In the genomic region with DNA sequence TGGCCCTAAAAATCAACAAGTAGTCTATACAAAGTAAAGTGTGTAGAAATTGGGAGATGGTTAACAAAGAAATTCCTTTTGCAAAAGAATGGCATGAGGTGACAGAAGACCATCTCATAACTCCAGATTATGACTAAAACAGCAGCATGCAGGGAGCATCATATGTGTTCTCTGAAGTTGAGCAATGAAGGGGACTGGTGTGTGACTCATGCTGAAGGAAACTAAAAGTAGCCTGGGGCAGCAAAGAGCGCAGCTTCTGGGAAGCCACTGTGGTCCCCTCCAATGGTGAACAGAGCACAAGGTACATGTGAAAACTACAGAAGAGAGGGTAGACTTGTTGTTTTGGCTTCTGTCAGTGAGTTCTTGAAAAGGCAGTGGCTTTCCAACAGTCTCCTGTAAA, we compare ENCODE assay signal across 10 cellular contexts.
A peak's percentile ranks its signal among the peaks of the same experiment; 100 is the strongest.
DNase-seq lines count a peak whose midpoint lies in the region; TF ChIP-seq lines count a peak whose summit lies in the region.
"Had no signal": no experiment of that assay in that cellular context is flagged by ENCODE, and none has a peak within 500 bp of the region (broad histone marks: within the 10 kb centered on the region; RNA-seq: fewer than 3 reads in every experiment).

No MANE protein-coding gene starts in this region.

- H3K27me3 ChIP-seq in vagina = no peaks in the 10 kb centered on the region

- no peaks in the 10 kb centered on the region for H3K4me1 ChIP-seq in vagina

- H3K27ac ChIP-seq in vagina = peak overlapping the region; percentile 83
- H3K27ac ChIP-seq: HL-60 had no signal

- intact Hi-C loops in vagina (cut with DNase I) (no loop called here), posterior cingulate gyrus (cut with DNase I) (no loop called here)

- no peaks in the 10 kb centered on the region for H3K9me3 ChIP-seq in vagina

- TF ChIP-seq POLR2A in vagina (IDR thresholded peaks at IDR 0.05) = no peak

- H3K4me3 ChIP-seq in vagina = no peak overlapping the region

- peak; percentile 6 for DNase-seq in stimulated activated CD4-positive, alpha-beta T cell treated with anti-CD3 and anti-CD28 coated beads, Interleukin-1b, Interleukin-23, amount 100 ng/mL, for 48 hours
- DNase-seq in stimulated activated CD4-positive, alpha-beta T cell treated with anti-CD3 and anti-CD28 coated beads, Interleukin-4, amount 100 ng/mL, for 24 hours = no peak
- peak; percentile 87 for DNase-seq in NOMO-1 treated with DMSO at 0.1 percent for 48 hours (lab: John Stamatoyannopoulos, UW; ENCODE audit: unreplicated experiment)
- DNase-seq in fibroblast of gingiva (ENCODE audit: low read depth) = peak; percentile 92
- no peak for DNase-seq in vagina (ENCODE audit: extremely low spot score in 2 of 2)
- no peak for DNase-seq in posterior cingulate gyrus
- no peak for DNase-seq in HuH-7 (ENCODE audit: low spot score)
- no peak for DNase-seq in NCI-H1694 treated with DMSO at 0.1 percent for 48 hours (lab: John Stamatoyannopoulos, UW)
- DNase-seq: CD4-positive, CD25-positive, alpha-beta regulatory T cell had no signal

- TF ChIP-seq CTCF in vagina (IDR thresholded peaks at IDR 0.05) = no peak

- H3K36me3 ChIP-seq in vagina = no peaks in the 10 kb centered on the region

Comparison
In these comparisons a context has a peak if more than half of its experiments do, and no peak if none do; other contexts are left out.
1. DNase-seq: peak in stimulated activated CD4-positive, alpha-beta T cell treated with anti-CD3 and anti-CD28 coated beads, Interleukin-1b, Interleukin-23, amount 100 ng/mL, for 48 hours (single experiment), NOMO-1 treated with DMSO at 0.1 percent for 48 hours (single experiment) and fibroblast of gingiva (single experiment); none in stimulated activated CD4-positive, alpha-beta T cell treated with anti-CD3 and anti-CD28 coated beads, Interleukin-4, amount 100 ng/mL, for 24 hours (single experiment), vagina (0 of 2), posterior cingulate gyrus (0 of 10), HuH-7 (single experiment) and NCI-H1694 treated with DMSO at 0.1 percent for 48 hours (single experiment).